ENCODE assay signal across 1 cellular context in the genomic region with DNA sequence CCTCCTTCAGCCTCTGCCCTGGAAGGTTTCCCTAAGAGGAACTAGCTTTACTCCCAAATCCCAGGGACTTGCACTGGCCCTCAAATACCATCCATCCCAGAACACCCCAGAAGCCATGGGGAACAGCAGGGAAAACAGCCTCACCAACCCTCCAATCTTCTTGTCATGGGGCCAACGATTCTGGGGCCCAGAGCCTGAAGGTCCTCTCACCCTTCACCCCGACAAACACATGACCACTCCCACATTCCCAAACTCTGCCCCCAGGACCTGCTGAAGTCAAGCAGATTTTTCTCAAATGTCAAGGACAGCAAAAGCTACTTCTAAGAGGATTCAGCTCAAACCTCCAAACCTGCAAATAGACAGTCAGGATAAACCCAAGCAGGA.
TF ChIP-seq lines count a peak whose summit lies in the region.

No MANE protein-coding gene starts in this region.

TF ChIP-seq in IMR-90, 13 proteins besides CTCF, POLR2A, EP300 and RAD21 (continued from another document):
- TF ChIP-seq ELK1 (IDR thresholded peaks at IDR 0.05; ENCODE audit: borderline replicate concordance, low read depth, low read length) (no peak), CEBPB (IDR thresholded peaks at IDR 0.05; ENCODE audit: low read depth, low read length) (no peak), BHLHE40 (IDR thresholded peaks at IDR 0.05; ENCODE audit: low read depth, low read length) (no peak), MAFK (IDR thresholded peaks at IDR 0.05; ENCODE audit: low read depth, low read length) (no peak), SMC3 (IDR thresholded peaks at IDR 0.05; ENCODE audit: low read depth, low read length) (no peak), RCOR1 (IDR thresholded peaks at IDR 0.05; ENCODE audit: insufficient replicate concordance, low read length) (no peak), NFE2L2 (IDR thresholded peaks at IDR 0.05; ENCODE audit: low read depth, low read length) (no peak), CHD1 (IDR thresholded peaks at IDR 0.05; ENCODE audit: low read depth, low read length) (no peak), MAZ (IDR thresholded peaks at IDR 0.05; ENCODE audit: borderline replicate concordance, low read depth, low read length) (no peak), MXI1 (IDR thresholded peaks at IDR 0.05; ENCODE audit: borderline replicate concordance, low read depth, low read length) (no peak)
- TF ChIP-seq, protein P1, sequence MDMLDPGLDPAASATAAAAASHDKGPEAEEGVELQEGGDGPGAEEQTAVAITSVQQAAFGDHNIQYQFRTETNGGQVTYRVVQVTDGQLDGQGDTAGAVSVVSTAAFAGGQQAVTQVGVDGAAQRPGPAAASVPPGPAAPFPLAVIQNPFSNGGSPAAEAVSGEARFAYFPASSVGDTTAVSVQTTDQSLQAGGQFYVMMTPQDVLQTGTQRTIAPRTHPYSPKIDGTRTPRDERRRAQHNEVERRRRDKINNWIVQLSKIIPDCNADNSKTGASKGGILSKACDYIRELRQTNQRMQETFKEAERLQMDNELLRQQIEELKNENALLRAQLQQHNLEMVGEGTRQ (IDR thresholded peaks at IDR 0.05; ENCODE audit: low read depth, low read length) = no peak
